In genomic region chr3:126964950-126965349, GRCh38 we compare ENCODE assay signal across 23 cellular contexts.
"Had no signal": no experiment of that assay in that cellular context is flagged by ENCODE, and none has a peak within 500 bp of the region (broad histone marks: within the 10 kb centered on the region; RNA-seq: fewer than 3 reads in every experiment).

No MANE protein-coding gene starts in this region.

- DNase-seq: activated CD4-positive, alpha-beta T cell treated with anti-CD3 and anti-CD28 coated beads for 4 hours; activated CD4-positive, alpha-beta T cell treated with anti-CD3 and anti-CD28 coated beads, Interleukin-2, amount 50 U/mL, for 4 hours; activated effector memory CD4-positive, alpha-beta T cell treated with anti-CD3 and anti-CD28 coated beads, Interleukin-2, amount 50 U/mL, for 16 hours; activated naive CD4-positive, alpha-beta T cell treated with anti-CD3 and anti-CD28 coated beads for 36 hours; activated naive CD8-positive, alpha-beta T cell treated with anti-CD3 and anti-CD28 coated beads, Interleukin-2, amount 10 ng/mL, durations not matched to agents 7 days and 5 days; activated T-cell treated with anti-CD3 and anti-CD28 coated beads, Interleukin-2, amount 50 U/mL, for 1 hour; amniotic stem cell; caudate nucleus; kidney glomerular epithelial cell; naive B cell; nephron progenitor cell; retina; stimulated activated CD4-positive, alpha-beta T cell treated with anti-CD3 and anti-CD28 coated beads, Interleukin-12 subunit alpha, Interleukin-12 subunit beta, amount 100 ng/mL, for 4 hours; stimulated activated CD4-positive, alpha-beta T cell treated with anti-CD3 and anti-CD28 coated beads, Interleukin-4, amount 100 ng/mL, for 1 hour; T-helper 9 cell; trophoblast cell had no signal

- ATAC-seq: heart left ventricle; left lung; stimulated activated effector memory CD8-positive, alpha-beta T cell treated with anti-CD3 and anti-CD28 coated beads, Interleukin-12 subunit alpha, Interleukin-12 subunit beta, amount 100 ng/mL, for 72 hours had no signal

- H3K27ac ChIP-seq: heart left ventricle, left lung, ovary, prostate gland, thoracic aorta, VCaP had no signal

- H3K9me3 ChIP-seq: heart left ventricle, left lung, ovary, prostate gland, thoracic aorta had no signal

- H3K4me3 ChIP-seq: heart left ventricle, left lung, ovary, prostate gland, thoracic aorta had no signal

- H3K27me3 ChIP-seq: heart left ventricle, left lung, ovary had no signal

- H3K36me3 ChIP-seq: heart left ventricle, left lung, ovary, prostate gland, thoracic aorta had no signal
